In genomic region chr7:137122145-137122544, GRCh38 we compare ENCODE assay signal across 17 cellular contexts.
"Had no signal": no experiment of that assay in that cellular context is flagged by ENCODE, and none has a peak within 500 bp of the region (broad histone marks: within the 10 kb centered on the region; RNA-seq: fewer than 3 reads in every experiment).

No MANE protein-coding gene starts in this region.

- H3K27ac Mint-ChIP-seq: naive thymus-derived CD4-positive, alpha-beta T cell had no signal

- H3K4me1 Mint-ChIP-seq: naive thymus-derived CD4-positive, alpha-beta T cell had no signal

- H3K36me3 Mint-ChIP-seq: naive thymus-derived CD4-positive, alpha-beta T cell had no signal

- H3K9me3 ChIP-seq: esophagus muscularis mucosa, gastroesophageal sphincter, lower lobe of right lung had no signal

- H3K27me3 Mint-ChIP-seq: naive thymus-derived CD4-positive, alpha-beta T cell had no signal

- H3K27me3 ChIP-seq: esophagus muscularis mucosa, foreskin keratinocyte, gastroesophageal sphincter, heart left ventricle, left lung had no signal

- DNase-seq: dermis blood vessel endothelial cell; dorsolateral prefrontal cortex; effector CD4-positive, alpha-beta T cell; effector memory CD4-positive, alpha-beta T cell; foreskin keratinocyte; heart left ventricle; hippocampal formation; left cardiac atrium; left lung; left ventricle myocardium superior; lower lobe of right lung; mesenchymal stem cell; midbrain; naive thymus-derived CD4-positive, alpha-beta T cell had no signal

- ATAC-seq: foreskin keratinocyte; gastroesophageal sphincter; heart left ventricle; left cardiac atrium; left lung; left ventricle myocardium superior; lower lobe of right lung; naive thymus-derived CD4-positive, alpha-beta T cell had no signal

- H3K27ac ChIP-seq: coronary artery, dorsolateral prefrontal cortex, esophagus muscularis mucosa, foreskin keratinocyte, gastroesophageal sphincter, heart left ventricle, left lung, lower lobe of right lung had no signal

- H3K4me3 ChIP-seq: coronary artery, dorsolateral prefrontal cortex, esophagus muscularis mucosa, gastroesophageal sphincter, heart left ventricle, left lung, lower lobe of right lung had no signal

- H3K36me3 ChIP-seq: esophagus muscularis mucosa, gastroesophageal sphincter, heart left ventricle, left lung, lower lobe of right lung had no signal

- H3K4me3 Mint-ChIP-seq: naive thymus-derived CD4-positive, alpha-beta T cell had no signal

- H3K4me1 ChIP-seq: esophagus muscularis mucosa, foreskin keratinocyte, gastroesophageal sphincter, left lung, lower lobe of right lung had no signal
